14 cellular contexts compared by ENCODE assay signal in the genomic region with DNA sequence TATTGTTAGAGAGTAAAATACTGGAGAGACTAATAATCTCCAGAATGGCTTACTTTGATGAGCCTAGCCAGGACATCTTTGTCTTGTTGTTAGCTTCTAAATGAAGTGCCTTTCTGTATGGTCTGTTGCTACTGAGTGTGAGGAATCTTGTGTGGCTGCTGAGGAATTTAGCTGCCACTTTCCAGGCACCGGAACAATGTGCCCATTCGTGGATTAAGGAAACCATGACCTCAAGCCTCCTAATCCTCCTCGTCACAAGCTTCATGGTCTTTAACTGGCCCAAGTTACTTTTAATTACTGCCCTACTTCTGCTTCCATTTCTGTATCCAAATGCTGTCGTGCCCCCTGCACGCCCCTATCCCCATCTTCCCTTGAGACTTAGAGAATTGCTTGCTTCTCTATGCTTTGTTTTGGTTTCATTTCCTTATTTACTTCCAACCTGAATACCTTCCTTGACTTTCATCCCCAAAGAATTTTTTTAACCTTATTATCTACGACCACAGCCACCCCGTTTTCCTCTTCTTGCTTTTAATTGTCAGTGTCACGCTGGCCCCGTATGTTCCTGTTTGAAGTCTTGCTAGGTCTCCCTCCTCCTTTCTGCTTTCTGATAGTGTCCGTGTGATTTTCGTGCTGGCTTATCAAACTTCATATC. TPM values are rescaled to one million over a fixed set of nuclear protein-coding genes. Genes with fewer than 3 reads are reported as not detected.
DNase-seq lines count a peak whose midpoint lies in the region; ATAC-seq and TF ChIP-seq lines count a peak whose summit lies in the region.
"Had no signal": no experiment of that assay in that cellular context is flagged by ENCODE, and none has a peak within 500 bp of the region (broad histone marks: within the 10 kb centered on the region; RNA-seq: fewer than 3 reads in every experiment).

No MANE protein-coding gene starts in this region.

- DNase-seq in Calu3, result peak; percentile 1
- no peak for DNase-seq in SK-N-MC (ENCODE audit: low read depth, low spot score)
- DNase-seq in glomerular endothelial cell (ENCODE audit: extremely low read depth, low read depth, low spot score), result peak; percentile 60
- DNase-seq in retina, result peak; percentile 51
- no peak for DNase-seq in activated effector memory CD4-positive, alpha-beta T cell treated with anti-CD3 and anti-CD28 coated beads, Interleukin-2, amount 50 U/mL, for 16 hours
- no peak for DNase-seq in stimulated activated CD4-positive, alpha-beta T cell treated with anti-CD3 and anti-CD28 coated beads, Interleukin-4, amount 100 ng/mL, for 1 hour
- DNase-seq: activated CD4-positive, alpha-beta T cell treated with anti-CD3 and anti-CD28 coated beads, Interleukin-2, amount 10 ng/mL, durations not matched to agents 24 days and 14 days; DMS53; Karpas-422; NK-92 treated with Interleukin-12 subunit alpha and Interleukin-12 subunit beta, amount 100 ng/mL, for 24 hours; stimulated activated CD4-positive, alpha-beta T cell treated with anti-CD3 and anti-CD28 coated beads, Interleukin-15, amount 100 ng/mL, for 24 hours; transverse colon had no signal

- intact Hi-C loops in Calu3 (cut with micrococcal nuclease; ENCODE audit: unreplicated experiment), result loop anchor here (5.0 kb wide), 1 partner anchor 40 kb away; the partner anchor contains the start of gene RNF217

- H3K9me3 Mint-ChIP-seq in Calu3 (ENCODE audit: low read depth, unreplicated experiment), result no peaks in the 10 kb centered on the region
- H3K9me3 Mint-ChIP-seq in activated T-helper 17 cell treated with anti-CD3 and anti-CD28 coated beads, Interleukin-2, amount 50 U/mL, for 72 hours, result no peaks in the 10 kb centered on the region
- H3K9me3 Mint-ChIP-seq: activated CD4-positive, alpha-beta T cell treated with anti-CD3 and anti-CD28 coated beads, Interleukin-2, amount 10 ng/mL, durations not matched to agents 24 days and 14 days had no signal

- TF ChIP-seq CTCF in Calu3 (IDR thresholded peaks at IDR 0.05; ENCODE audit: unreplicated experiment), result no peak

- CTCF ChIA-PET in Calu3 (lab: Charles Lee), result no interaction called here

- H3K27me3 Mint-ChIP-seq in Calu3 (ENCODE audit: unreplicated experiment), result no peaks in the 10 kb centered on the region
- H3K27me3 Mint-ChIP-seq in activated T-helper 17 cell treated with anti-CD3 and anti-CD28 coated beads, Interleukin-2, amount 50 U/mL, for 72 hours, result peaks cover 5% of the 10 kb centered on the region
- H3K27me3 Mint-ChIP-seq: activated CD4-positive, alpha-beta T cell treated with anti-CD3 and anti-CD28 coated beads, Interleukin-2, amount 10 ng/mL, durations not matched to agents 24 days and 14 days had no signal

- peaks cover 24% of the 10 kb centered on the region for H3K4me1 Mint-ChIP-seq in Calu3 (ENCODE audit: low read depth, unreplicated experiment)
- H3K4me1 Mint-ChIP-seq in activated T-helper 17 cell treated with anti-CD3 and anti-CD28 coated beads, Interleukin-2, amount 50 U/mL, for 72 hours, result no peaks in the 10 kb centered on the region
- H3K4me1 Mint-ChIP-seq: activated CD4-positive, alpha-beta T cell treated with anti-CD3 and anti-CD28 coated beads, Interleukin-2, amount 10 ng/mL, durations not matched to agents 24 days and 14 days had no signal

- peaks cover 12% of the 10 kb centered on the region for H3K36me3 ChIP-seq in SK-N-MC (ENCODE audit: insufficient read depth, low read length)
- H3K36me3 ChIP-seq: transverse colon had no signal

- BruUV-seq in Calu3 (replicated peaks; lab: Mats Ljungman, UMichigan), result no TSS peak

- peaks cover 7% of the 10 kb centered on the region for H3K36me3 Mint-ChIP-seq in Calu3 (ENCODE audit: insufficient read depth, unreplicated experiment)
- no peaks in the 10 kb centered on the region for H3K36me3 Mint-ChIP-seq in activated T-helper 17 cell treated with anti-CD3 and anti-CD28 coated beads, Interleukin-2, amount 50 U/mL, for 72 hours (ENCODE audit: low read depth)

- ATAC-seq in HG03159 (IDR thresholded peaks at IDR 0.05; ENCODE audit: unreplicated experiment), result no peak
- ATAC-seq in activated T-helper 17 cell treated with anti-CD3 and anti-CD28 coated beads, Interleukin-2, amount 50 U/mL, for 72 hours (replicated peaks), result no peak

- no peaks in the 10 kb centered on the region for H3K9me3 ChIP-seq in SK-N-MC (ENCODE audit: low read depth, low read length)
- H3K9me3 ChIP-seq: transverse colon had no signal

- no peak overlapping the region for H3K9ac ChIP-seq in SK-N-MC (ENCODE audit: insufficient read length)

- 0 out of 2 replicates have a peak overlapping the region, but pooled peaks have one; percentile 33 for H3K27ac ChIP-seq in SK-N-MC
- H3K27ac ChIP-seq: transverse colon had no signal

- peak overlapping the region; percentile 76 for H3K27ac Mint-ChIP-seq in Calu3 (ENCODE audit: unreplicated experiment)
- H3K27ac Mint-ChIP-seq in activated T-helper 17 cell treated with anti-CD3 and anti-CD28 coated beads, Interleukin-2, amount 50 U/mL, for 72 hours, result no peak overlapping the region
- H3K27ac Mint-ChIP-seq: activated CD4-positive, alpha-beta T cell treated with anti-CD3 and anti-CD28 coated beads, Interleukin-2, amount 10 ng/mL, durations not matched to agents 24 days and 14 days had no signal

- 0 out of 2 replicates have a peak overlapping the region, but pooled peaks have one; percentile 26 for H3K4me3 ChIP-seq in SK-N-MC
- H3K4me3 ChIP-seq: transverse colon had no signal

- H3K4me3 Mint-ChIP-seq in Calu3 (ENCODE audit: low read depth, unreplicated experiment), result peak overlapping the region; percentile 70
- no peak overlapping the region for H3K4me3 Mint-ChIP-seq in activated T-helper 17 cell treated with anti-CD3 and anti-CD28 coated beads, Interleukin-2, amount 50 U/mL, for 72 hours
- H3K4me3 Mint-ChIP-seq: activated CD4-positive, alpha-beta T cell treated with anti-CD3 and anti-CD28 coated beads, Interleukin-2, amount 10 ng/mL, durations not matched to agents 24 days and 14 days had no signal

RNA-seq across cellular contexts. Expression of gene RNF217, which starts 40.0 kb away (rescaled TPM):
- 15.4 and 16.4 TPM in 2 replicates for total RNA-seq in Calu3 (2022)
- 8.9 and 15.2 TPM in 2 replicates for total RNA-seq in glomerular endothelial cell
- total RNA-seq in activated T-helper 17 cell treated with anti-CD3 and anti-CD28 coated beads, Interleukin-2, amount 50 U/mL, for 72 hours, result 1 to 10 TPM; 1.7 to 5.6 TPM

Comparison
In these comparisons a context has a peak if more than half of its experiments do, and no peak if none do; other contexts are left out.
1. DNase-seq: peak in Calu3 (single experiment), glomerular endothelial cell (single experiment) and retina (single experiment); none in SK-N-MC (single experiment), activated effector memory CD4-positive, alpha-beta T cell treated with anti-CD3 and anti-CD28 coated beads, Interleukin-2, amount 50 U/mL, for 16 hours (single experiment) and stimulated activated CD4-positive, alpha-beta T cell treated with anti-CD3 and anti-CD28 coated beads, Interleukin-4, amount 100 ng/mL, for 1 hour (single experiment).